19 cellular contexts compared by ENCODE assay signal in the genomic region with DNA sequence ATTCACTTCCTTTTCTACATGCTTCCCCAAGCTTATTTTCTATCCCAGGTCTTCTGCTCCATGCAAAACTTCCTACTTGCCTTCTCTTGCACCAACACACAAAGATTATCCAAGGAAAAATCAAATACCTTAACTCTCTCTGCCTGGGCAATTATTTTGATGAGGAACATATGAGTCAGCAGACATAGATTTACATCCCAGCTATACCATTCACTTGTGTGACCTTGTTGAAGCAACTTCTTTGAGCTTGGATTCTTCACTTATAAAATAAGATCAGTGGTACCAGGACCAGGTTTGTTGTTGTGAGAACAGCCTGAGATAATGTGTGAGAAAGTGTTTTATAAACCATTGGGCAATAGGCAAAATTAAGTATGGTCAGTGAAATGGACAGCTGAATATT. TPM values are rescaled to one million over a fixed set of nuclear protein-coding genes. Genes with fewer than 3 reads are reported as not detected.
A peak's percentile ranks its signal among the peaks of the same experiment; 100 is the strongest.
DNase-seq lines count a peak whose midpoint lies in the region; ATAC-seq and TF ChIP-seq lines count a peak whose summit lies in the region.
"Had no signal": no experiment of that assay in that cellular context is flagged by ENCODE, and none has a peak within 500 bp of the region (broad histone marks: within the 10 kb centered on the region; RNA-seq: fewer than 3 reads in every experiment).

No MANE protein-coding gene starts in this region.

- H3K36me3 Mint-ChIP-seq in MCF 10A (ENCODE audit: insufficient read depth, unreplicated experiment): no peaks in the 10 kb centered on the region

- H3K27me3 ChIP-seq in breast epithelium: no peaks in the 10 kb centered on the region
- no peaks in the 10 kb centered on the region for H3K27me3 ChIP-seq in stomach
- H3K27me3 ChIP-seq: BE2C, Peyer's patch had no signal

- peak; percentile 12 for DNase-seq in MCF 10A (ENCODE audit: unreplicated experiment)
- DNase-seq in breast epithelium (ENCODE audit: low spot score in 2 of 2): no peak
- DNase-seq in amniotic epithelial cell (ENCODE audit: low read depth): peak; percentile 64
- peak; percentile 54 for DNase-seq in fibroblast of mammary gland (ENCODE audit: low read depth)
- DNase-seq in NK-92 (lab: John Stamatoyannopoulos, UW; ENCODE audit: unreplicated experiment): no peak
- DNase-seq in activated T-cell treated with anti-CD3 and anti-CD28 coated beads, Interleukin-2, amount 50 U/mL, for 48 hours: no peak
- DNase-seq in stomach: no peak
- DNase-seq: BE2C; CD4-positive, alpha-beta T cell; DMS53; KG1; NCI-H1092; NCI-H1694; NCI-H510A treated with DMSO at 0.1 percent for 48 hours; Peyer's patch; SHP77 had no signal

- POLR2A ChIA-PET in MCF 10A (lab: Yijun Ruan, JAX): no interaction called here

- no peak for ATAC-seq in activated CD4-positive, CD25-positive, alpha-beta regulatory T cell treated with anti-CD3 and anti-CD28 coated beads, Interleukin-2, amount 50 U/mL, for 24 hours
- ATAC-seq: GM23338 had no signal

- H3K9me3 ChIP-seq in breast epithelium: peaks cover 0 to under 1% of the 10 kb centered on the region in 2 donors
- no peaks in the 10 kb centered on the region for H3K9me3 ChIP-seq in stomach
- H3K9me3 ChIP-seq: BE2C, Peyer's patch had no signal

- no peak for TF ChIP-seq CTCF in MCF 10A (IDR thresholded peaks at IDR 0.05; ENCODE audit: unreplicated experiment)
- TF ChIP-seq CTCF in breast epithelium (IDR thresholded peaks at IDR 0.05): no peak
- no peak for TF ChIP-seq CTCF in fibroblast of mammary gland (conservative IDR thresholded peaks at IDR 0.05; ENCODE audit: control insufficient read depth, insufficient read depth, low read depth, low read length)
- TF ChIP-seq CTCF in stomach (IDR thresholded peaks at IDR 0.05): no peak

- H3K27ac ChIP-seq in breast epithelium (no peak overlapping the region), stomach (no peak overlapping the region)
- H3K27ac ChIP-seq: 22Rv1, Peyer's patch had no signal

- peaks cover 6% of the 10 kb centered on the region for H3K4me1 Mint-ChIP-seq in MCF 10A (ENCODE audit: insufficient read depth, unreplicated experiment)
- H3K4me1 Mint-ChIP-seq: GM23338 had no signal

- H3K4me3 ChIP-seq in breast epithelium: no peak overlapping the region
- H3K4me3 ChIP-seq in fibroblast of mammary gland (ENCODE audit: control insufficient read depth, low read depth, low read length): no peak overlapping the region
- H3K4me3 ChIP-seq in stomach: no peak overlapping the region
- H3K4me3 ChIP-seq: GM23338, Peyer's patch had no signal

- no peaks in the 10 kb centered on the region for H3K9me3 Mint-ChIP-seq in MCF 10A (ENCODE audit: unreplicated experiment)
- H3K9me3 Mint-ChIP-seq: CD4-positive, alpha-beta T cell; GM23338 had no signal

- no peak for TF ChIP-seq EP300 in stomach (IDR thresholded peaks at IDR 0.05)

- no peak overlapping the region for H3K4me3 Mint-ChIP-seq in MCF 10A (ENCODE audit: unreplicated experiment)
- H3K4me3 Mint-ChIP-seq: CD4-positive, alpha-beta T cell; GM23338 had no signal

- H3K36me3 ChIP-seq in breast epithelium (no peaks in the 10 kb centered on the region), stomach (no peaks in the 10 kb centered on the region)
- H3K36me3 ChIP-seq: BE2C, Peyer's patch had no signal

- no peaks in the 10 kb centered on the region for H3K27me3 Mint-ChIP-seq in MCF 10A (ENCODE audit: insufficient read depth, unreplicated experiment)

- TF ChIP-seq POLR2A in breast epithelium (IDR thresholded peaks at IDR 0.05) (no peak), stomach (IDR thresholded peaks at IDR 0.05) (no peak)

- intact Hi-C loops in MCF 10A (cut with micrococcal nuclease) (no loop called here), breast epithelium (cut with DNase I; ENCODE audit: low total_unique reads) (no loop called here), stomach (cut with DNase I; ENCODE audit: low total_unique reads) (no loop called here)

- H3K27ac Mint-ChIP-seq in MCF 10A (ENCODE audit: low read depth, unreplicated experiment): no peak overlapping the region
- H3K27ac Mint-ChIP-seq: CD4-positive, alpha-beta T cell; GM23338 had no signal

- H3K4me1 ChIP-seq in breast epithelium (peaks cover 0 to 5% of the 10 kb centered on the region in 2 donors), stomach (no peaks in the 10 kb centered on the region)
- H3K4me1 ChIP-seq: BE2C, Peyer's patch had no signal

- CTCF ChIA-PET in MCF 10A (lab: Yijun Ruan, JAX): interaction anchor here (0.5 to 1.3 kb wide), 3 partner anchors 16 to 27 kb away, joined by 3 to 5 read pairs (median 4); no protein-coding TSS in a partner anchor

- no TSS peak for BruUV-seq in MCF 10A (replicated peaks; lab: Mats Ljungman, UMichigan)

RNA-seq across cellular contexts. Expression of a gene that starts 39.1 kb away (rescaled TPM):
- total RNA-seq in MCF 10A (2022): 26.6 and 31.6 TPM in 2 replicates
- 10 to 100 TPM; 11.5 to 31.2 (median 20.5) TPM for total RNA-seq in breast epithelium
- total RNA-seq in stomach: 10 to 100 TPM in 4 of 5 donors, 1 to 10 TPM in 1; 2.3 to 44.5 (median 19.8) TPM
- 1 to 10 TPM; 4.4 to 7.5 (median 4.9) TPM for polyA plus RNA-seq in stomach

RNA-seq across cellular contexts. Expression of a gene that starts 55.6 kb away (rescaled TPM):
- 37.1 and 40.0 TPM in 2 replicates for total RNA-seq in MCF 10A (2022)
- total RNA-seq in breast epithelium: 10 to 100 TPM; 20.2 to 60.4 (median 38.0) TPM
- 10 to 100 TPM; 11.1 to 34.3 (median 16.7) TPM for total RNA-seq in stomach
- polyA plus RNA-seq in stomach: 10 to 100 TPM; 12.2 to 17.7 (median 12.7) TPM

Comparison
In these comparisons a context has a peak if more than half of its experiments do, and no peak if none do; other contexts are left out.
1. DNase-seq: peak in MCF 10A (single experiment), amniotic epithelial cell (single experiment) and fibroblast of mammary gland (single experiment); none in breast epithelium (0 of 2), NK-92 (single experiment), activated T-cell treated with anti-CD3 and anti-CD28 coated beads, Interleukin-2, amount 50 U/mL, for 48 hours (0 of 2) and stomach (single experiment).